ENCODE assay signal across 9 cellular contexts in the genomic region with DNA sequence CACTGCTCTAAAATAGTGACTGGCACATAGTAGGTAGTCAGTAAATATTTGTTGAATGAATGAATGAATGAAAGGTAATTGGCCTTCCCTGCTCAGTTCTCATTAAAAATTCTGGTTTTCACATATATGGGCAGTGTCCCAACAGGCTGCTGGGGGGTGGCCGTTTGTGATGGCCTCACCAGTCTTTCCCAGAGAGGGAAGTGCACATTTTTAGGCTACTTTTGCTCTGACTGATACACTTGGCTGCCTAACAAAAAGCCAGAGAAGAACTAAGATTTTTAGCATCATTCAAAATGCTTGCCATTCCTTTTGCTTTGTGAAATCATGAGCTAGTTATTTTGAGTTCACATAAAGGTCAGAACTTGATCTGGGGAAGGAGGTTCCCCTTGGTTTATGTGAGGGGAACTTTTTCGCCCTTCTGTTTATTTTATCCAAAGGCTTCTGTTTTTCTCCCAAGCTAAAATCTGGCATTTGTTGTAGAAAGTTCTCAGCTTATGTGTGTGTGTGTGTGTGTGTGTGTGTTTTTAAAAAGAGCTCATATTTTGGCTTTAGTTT.
A peak's percentile ranks its signal among the peaks of the same experiment; 100 is the strongest.
DNase-seq lines count a peak whose midpoint lies in the region; ATAC-seq, FAIRE-seq and TF ChIP-seq lines count a peak whose summit lies in the region.
"Had no signal": no experiment of that assay in that cellular context is flagged by ENCODE, and none has a peak within 500 bp of the region (broad histone marks: within the 10 kb centered on the region; RNA-seq: fewer than 3 reads in every experiment).

No MANE protein-coding gene starts in this region.

- intact Hi-C loops in uterus (cut with DNase I; ENCODE audit: low total_unique reads) = no loop called here

- ATAC-seq in activated T-cell treated with anti-CD3 and anti-CD28 coated beads, Interleukin-2, amount 50 U/mL, for 72 hours (replicated peaks in 1 of 2) = no peak
- no peak for ATAC-seq in activated T-cell treated with anti-CD3 and anti-CD28 coated beads, Interleukin-2, amount 50 U/mL, for 4 hours

- no peaks in the 10 kb centered on the region for H3K27me3 Mint-ChIP-seq in activated T-cell treated with anti-CD3 and anti-CD28 coated beads, Interleukin-2, amount 50 U/mL, for 72 hours (ENCODE audit: low read depth)
- no peaks in the 10 kb centered on the region for H3K27me3 Mint-ChIP-seq in activated T-cell treated with anti-CD3 and anti-CD28 coated beads, Interleukin-2, amount 50 U/mL, for 4 hours (ENCODE audit: low read depth)

- peaks cover 0 to 2% of the 10 kb centered on the region in 2 donors for H3K9me3 Mint-ChIP-seq in activated T-cell treated with anti-CD3 and anti-CD28 coated beads, Interleukin-2, amount 50 U/mL, for 72 hours
- no peaks in the 10 kb centered on the region for H3K9me3 Mint-ChIP-seq in activated T-cell treated with anti-CD3 and anti-CD28 coated beads, Interleukin-2, amount 50 U/mL, for 4 hours

- no peak for FAIRE-seq in bronchial epithelial cell (lab: Jason Lieb, UNC)

- DNase-seq in activated T-cell treated with anti-CD3 and anti-CD28 coated beads, Interleukin-2, amount 50 U/mL, for 72 hours = no peak
- no peak for DNase-seq in activated T-cell treated with anti-CD3 and anti-CD28 coated beads, Interleukin-2, amount 50 U/mL, for 4 hours
- DNase-seq in bronchial epithelial cell (ENCODE audit: low read depth) (peak; percentile 27), midbrain (lab: John Stamatoyannopoulos, UW) (peak; percentile 29), uterus (peak; percentile 28 to 43), NCI-H2029 (lab: John Stamatoyannopoulos, UW) (no peak), DMS114 treated with DMSO at 0.1 percent for 48 hours (lab: John Stamatoyannopoulos, UW; ENCODE audit: unreplicated experiment) (no peak)
- DNase-seq in activated CD4-positive, alpha-beta T cell treated with anti-CD3 and anti-CD28 coated beads, Interleukin-2, amount 50 U/mL, for 4 hours = no peak
- DNase-seq: activated CD8-positive, alpha-beta memory T cell treated with anti-CD3 and anti-CD28 coated beads for 24 hours had no signal

- H3K27ac Mint-ChIP-seq in activated T-cell treated with anti-CD3 and anti-CD28 coated beads, Interleukin-2, amount 50 U/mL, for 72 hours = peak overlapping the region; percentile 68

- H3K4me3 ChIP-seq in bronchial epithelial cell (ENCODE audit: low read depth, low read length) (no peak overlapping the region), uterus (no peak overlapping the region)

- peaks cover 75% of the 10 kb centered on the region for H3K4me1 Mint-ChIP-seq in activated T-cell treated with anti-CD3 and anti-CD28 coated beads, Interleukin-2, amount 50 U/mL, for 72 hours (ENCODE audit: low read depth)
- peaks cover 59% of the 10 kb centered on the region for H3K4me1 Mint-ChIP-seq in activated T-cell treated with anti-CD3 and anti-CD28 coated beads, Interleukin-2, amount 50 U/mL, for 4 hours (ENCODE audit: low read depth)

- TF ChIP-seq CTCF in bronchial epithelial cell (IDR thresholded peaks at IDR 0.05; ENCODE audit: insufficient read depth, low read length, severe bottlenecking) (no peak), uterus (IDR thresholded peaks at IDR 0.05) (no peak)

- H3K27ac ChIP-seq in uterus = peak overlapping the region; percentile 63 to 80

- H3K9me3 ChIP-seq in uterus = no peaks in the 10 kb centered on the region

- peaks cover 7 to 10% of the 10 kb centered on the region in 2 donors for H3K36me3 Mint-ChIP-seq in activated T-cell treated with anti-CD3 and anti-CD28 coated beads, Interleukin-2, amount 50 U/mL, for 72 hours (ENCODE audit: insufficient read depth in 2 of 2)
- H3K36me3 Mint-ChIP-seq in activated T-cell treated with anti-CD3 and anti-CD28 coated beads, Interleukin-2, amount 50 U/mL, for 4 hours (ENCODE audit: insufficient read depth) = peaks cover 6% of the 10 kb centered on the region

- H3K36me3 ChIP-seq in bronchial epithelial cell (ENCODE audit: control insufficient read depth, insufficient read depth, low read length) (no peaks in the 10 kb centered on the region), uterus (no peaks in the 10 kb centered on the region)

- no peak overlapping the region for H3K4me3 Mint-ChIP-seq in activated T-cell treated with anti-CD3 and anti-CD28 coated beads, Interleukin-2, amount 50 U/mL, for 72 hours
- H3K4me3 Mint-ChIP-seq in activated T-cell treated with anti-CD3 and anti-CD28 coated beads, Interleukin-2, amount 50 U/mL, for 4 hours = no peak overlapping the region

- H3K27me3 ChIP-seq in bronchial epithelial cell (ENCODE audit: control insufficient read depth, insufficient read depth, low read length) (no peaks in the 10 kb centered on the region), uterus (no peaks in the 10 kb centered on the region)

- H3K4me1 ChIP-seq in uterus = peaks cover 0 to 6% of the 10 kb centered on the region in 2 donors

- TF ChIP-seq POLR2A in uterus (IDR thresholded peaks at IDR 0.05) = no peak

Comparison
In these comparisons a context has a peak if more than half of its experiments do, and no peak if none do; other contexts are left out.
1. DNase-seq: peak in bronchial epithelial cell (single experiment), midbrain (single experiment) and uterus (2 of 2); none in activated T-cell treated with anti-CD3 and anti-CD28 coated beads, Interleukin-2, amount 50 U/mL, for 72 hours (0 of 2), activated T-cell treated with anti-CD3 and anti-CD28 coated beads, Interleukin-2, amount 50 U/mL, for 4 hours (single experiment), activated CD4-positive, alpha-beta T cell treated with anti-CD3 and anti-CD28 coated beads, Interleukin-2, amount 50 U/mL, for 4 hours (0 of 2), NCI-H2029 (single experiment) and DMS114 treated with DMSO at 0.1 percent for 48 hours (single experiment).